In the genomic region with DNA sequence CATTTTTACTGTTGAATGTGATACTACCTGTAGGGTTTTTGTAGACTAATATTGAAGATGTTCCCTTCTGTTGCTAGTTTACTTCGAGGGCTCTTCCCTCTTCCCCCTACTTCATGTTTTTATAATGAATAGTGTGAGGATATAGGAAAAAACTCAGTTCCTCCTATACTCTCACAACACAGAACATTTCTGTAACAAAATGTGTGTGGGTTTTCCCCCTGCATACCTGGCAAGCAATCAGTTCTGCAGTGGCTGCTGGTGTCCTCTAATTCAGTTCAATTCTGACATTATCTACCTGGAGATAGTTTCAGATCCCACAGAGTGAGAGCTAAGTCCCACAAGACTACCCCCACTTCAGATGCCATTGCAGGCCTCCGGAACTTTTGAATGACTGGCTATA, we compare ENCODE assay signal across 21 cellular contexts.
DNase-seq lines count a peak whose midpoint lies in the region; ATAC-seq and TF ChIP-seq lines count a peak whose summit lies in the region.
"Had no signal": no experiment of that assay in that cellular context is flagged by ENCODE, and none has a peak within 500 bp of the region (broad histone marks: within the 10 kb centered on the region; RNA-seq: fewer than 3 reads in every experiment).

No MANE protein-coding gene starts in this region.

- H3K36me3 Mint-ChIP-seq in activated B cell treated with CpG ODN at 0.5 μM for 24 hours (ENCODE audit: low read depth), result peaks cover 16% of the 10 kb centered on the region
- peaks cover 4 to 13% of the 10 kb centered on the region in 2 donors for H3K36me3 Mint-ChIP-seq in naive B cell
- H3K36me3 Mint-ChIP-seq in stimulated activated naive B cell treated with anti-CD40 and anti-IgM and Interleukin-4, amounts not matched to agents 10 μg/mL and 1 μg/mL and 100 μg/mL, for 72 hours, result peaks cover 7 to 28% of the 10 kb centered on the region in 2 donors

- H3K36me3 ChIP-seq in cardiac muscle cell, result no peaks in the 10 kb centered on the region
- no peaks in the 10 kb centered on the region for H3K36me3 ChIP-seq in prostate gland

- H3K27me3 Mint-ChIP-seq in activated B cell treated with CpG ODN at 0.5 μM for 24 hours, result no peaks in the 10 kb centered on the region
- H3K27me3 Mint-ChIP-seq in naive B cell, result no peaks in the 10 kb centered on the region
- no peaks in the 10 kb centered on the region for H3K27me3 Mint-ChIP-seq in stimulated activated naive B cell treated with anti-CD40 and anti-IgM and Interleukin-4, amounts not matched to agents 10 μg/mL and 1 μg/mL and 100 μg/mL, for 72 hours
- H3K27me3 Mint-ChIP-seq: B cell; CD4-positive, alpha-beta T cell; CD8-positive, alpha-beta memory T cell had no signal

- H3K9me3 ChIP-seq in cardiac muscle cell (ENCODE audit: low read depth), result no peaks in the 10 kb centered on the region
- H3K9me3 ChIP-seq in prostate gland, result no peaks in the 10 kb centered on the region

- H3K4me1 ChIP-seq in cardiac muscle cell (ENCODE audit: low read depth) (no peaks in the 10 kb centered on the region), prostate gland (replicated peaks) (no peaks in the 10 kb centered on the region)
- H3K4me1 ChIP-seq: BLaER1 had no signal

- POLR2A ChIA-PET in activated B cell treated with CpG ODN at 0.5 μM for 24 hours (lab: Charles Lee), result no interaction called here

- intact Hi-C loops in Right ventricle myocardium inferior (cut with DNase I) (no loop called here), activated B cell treated with CpG ODN at 0.5 μM for 24 hours (cut with micrococcal nuclease) (no loop called here), prostate gland (cut with DNase I) (no loop called here)

- H3K4me3 ChIP-seq in cardiac muscle cell (no peak overlapping the region), prostate gland (no peak overlapping the region)
- H3K4me3 ChIP-seq: BLaER1, GM23338 had no signal

- CTCF ChIA-PET in activated B cell treated with CpG ODN at 0.5 μM for 24 hours (lab: Charles Lee), result no interaction called here

- WGBS in prostate gland, result 93% methylated on average over 2 of the region's 2 CpGs

- no peak for TF ChIP-seq POLR2A in prostate gland (IDR thresholded peaks at IDR 0.05)

- H3K4me1 Mint-ChIP-seq in activated B cell treated with CpG ODN at 0.5 μM for 24 hours (peaks cover 16% of the 10 kb centered on the region), naive B cell (peaks cover 13 to 45% (median 20%) of the 10 kb centered on the region in 3 donors)
- peaks cover 11 to 15% of the 10 kb centered on the region in 2 donors for H3K4me1 Mint-ChIP-seq in stimulated activated naive B cell treated with anti-CD40 and anti-IgM and Interleukin-4, amounts not matched to agents 10 μg/mL and 1 μg/mL and 100 μg/mL, for 72 hours

- H3K9me3 Mint-ChIP-seq in activated B cell treated with CpG ODN at 0.5 μM for 24 hours (peaks cover 2% of the 10 kb centered on the region), naive B cell (peaks cover 2 to 14% (median 5%) of the 10 kb centered on the region in 7 donors)
- H3K9me3 Mint-ChIP-seq in stimulated activated naive B cell treated with anti-CD40 and anti-IgM and Interleukin-4, amounts not matched to agents 10 μg/mL and 1 μg/mL and 100 μg/mL, for 72 hours, result peaks cover 0 to 2% of the 10 kb centered on the region in 2 donors
- H3K9me3 Mint-ChIP-seq: CD4-positive, alpha-beta T cell had no signal

- TF ChIP-seq CTCF in cardiac muscle cell (IDR thresholded peaks at IDR 0.05; ENCODE audit: low read depth, low read length) (no peak), activated B cell treated with CpG ODN at 0.5 μM for 24 hours (IDR thresholded peaks at IDR 0.05) (no peak), prostate gland (IDR thresholded peaks at IDR 0.05) (no peak)

- H3K27me3 ChIP-seq in cardiac muscle cell (no peaks in the 10 kb centered on the region), prostate gland (replicated peaks; ENCODE audit: insufficient read depth) (no peaks in the 10 kb centered on the region)
- H3K27me3 ChIP-seq: BLaER1 had no signal

- H3K27ac Mint-ChIP-seq in activated B cell treated with CpG ODN at 0.5 μM for 24 hours (peak overlapping the region; percentile 7), naive B cell (peak overlapping the region in 2 of 6 donors; percentile 39 to 51)
- H3K27ac Mint-ChIP-seq in stimulated activated naive B cell treated with anti-CD40 and anti-IgM and Interleukin-4, amounts not matched to agents 10 μg/mL and 1 μg/mL and 100 μg/mL, for 72 hours, result no peak overlapping the region
- H3K27ac Mint-ChIP-seq: B cell; CD4-positive, alpha-beta T cell; GM23338 had no signal

- H3K4me3 Mint-ChIP-seq in activated B cell treated with CpG ODN at 0.5 μM for 24 hours (no peak overlapping the region), naive B cell (no peak overlapping the region)
- H3K4me3 Mint-ChIP-seq in stimulated activated naive B cell treated with anti-CD40 and anti-IgM and Interleukin-4, amounts not matched to agents 10 μg/mL and 1 μg/mL and 100 μg/mL, for 72 hours, result no peak overlapping the region
- H3K4me3 Mint-ChIP-seq: B cell; CD14-positive monocyte; CD4-positive, alpha-beta T cell; CD8-positive, alpha-beta memory T cell; GM23338; H9 had no signal

- DNase-seq in cardiac muscle cell (ENCODE audit: low read depth in 1 of 2, low spot score in 1 of 2) (no peak), Right ventricle myocardium inferior (ENCODE audit: missing footprints) (no peak), activated B cell treated with CpG ODN at 0.5 μM for 24 hours (no peak), naive B cell (no peak), prostate gland (ENCODE audit: low spot score) (no peak)
- DNase-seq in stimulated activated naive B cell treated with anti-CD40 and anti-IgM and Interleukin-4, amounts not matched to agents 10 μg/mL and 1 μg/mL and 100 μg/mL, for 72 hours, result no peak
- DNase-seq: CD4-positive, alpha-beta T cell; CD8-positive, alpha-beta memory T cell; DMS 273 treated with DMSO at 0.1 percent for 48 hours; DMS79; EL; GDM1; H9 had no signal

- H3K27ac ChIP-seq in cardiac muscle cell (peak overlapping the region; percentile 57), prostate gland (no peak overlapping the region)
- H3K27ac ChIP-seq: 22Rv1, BLaER1 had no signal

- ATAC-seq in Right ventricle myocardium inferior, result no peak
- no peak for ATAC-seq in activated B cell treated with CpG ODN at 0.5 μM for 24 hours (ENCODE audit: low read depth)
- ATAC-seq in naive B cell (ENCODE audit: low read depth in 2 of 2), result peak; percentile 48 to 56
- ATAC-seq in stimulated activated naive B cell treated with anti-CD40 and anti-IgM and Interleukin-4, amounts not matched to agents 10 μg/mL and 1 μg/mL and 100 μg/mL, for 72 hours (replicated peaks), result peak; percentile 72 to 97
- no peak for ATAC-seq in HG03025 (IDR thresholded peaks at IDR 0.05; ENCODE audit: low FRiP score, unreplicated experiment)
- no peak for ATAC-seq in HG03378 (IDR thresholded peaks at IDR 0.05; ENCODE audit: unreplicated experiment)
- ATAC-seq: GM23338, HCT116 had no signal

Comparison
In these comparisons a context has a peak if more than half of its experiments do, and no peak if none do; other contexts are left out.
1. ATAC-seq: peak in naive B cell (2 of 2) and stimulated activated naive B cell treated with anti-CD40 and anti-IgM and Interleukin-4, amounts not matched to agents 10 μg/mL and 1 μg/mL and 100 μg/mL, for 72 hours (2 of 2); none in Right ventricle myocardium inferior (single experiment), activated B cell treated with CpG ODN at 0.5 μM for 24 hours (single experiment), HG03025 (single experiment) and HG03378 (single experiment).